Comparison of ENCODE assay signal across 1 cellular context in genomic region chr11:61280883-61281580, GRCh38.
TF ChIP-seq lines count a peak whose summit lies in the region.

No MANE protein-coding gene starts in this region.

TF ChIP-seq in K562, 482 proteins besides CTCF, POLR2A, EP300 and RAD21:
- TF ChIP-seq, protein P1, sequence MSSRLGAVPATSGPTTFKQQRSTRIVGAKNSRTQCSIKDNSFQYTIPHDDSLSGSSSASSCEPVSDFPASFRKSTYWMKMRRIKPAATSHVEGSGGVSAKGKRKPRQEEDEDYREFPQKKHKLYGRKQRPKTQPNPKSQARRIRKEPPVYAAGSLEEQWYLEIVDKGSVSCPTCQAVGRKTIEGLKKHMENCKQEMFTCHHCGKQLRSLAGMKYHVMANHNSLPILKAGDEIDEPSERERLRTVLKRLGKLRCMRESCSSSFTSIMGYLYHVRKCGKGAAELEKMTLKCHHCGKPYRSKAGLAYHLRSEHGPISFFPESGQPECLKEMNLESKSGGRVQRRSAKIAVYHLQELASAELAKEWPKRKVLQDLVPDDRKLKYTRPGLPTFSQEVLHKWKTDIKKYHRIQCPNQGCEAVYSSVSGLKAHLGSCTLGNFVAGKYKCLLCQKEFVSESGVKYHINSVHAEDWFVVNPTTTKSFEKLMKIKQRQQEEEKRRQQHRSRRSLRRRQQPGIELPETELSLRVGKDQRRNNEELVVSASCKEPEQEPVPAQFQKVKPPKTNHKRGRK (tag; IDR thresholded peaks at IDR 0.05), result peak; percentile 69
- TF ChIP-seq NCOA2 (IDR thresholded peaks at IDR 0.05; ENCODE audit: partially characterized antibody in 2 of 2) (no peak), RBM34 (IDR thresholded peaks at IDR 0.05; ENCODE audit: borderline replicate concordance, insufficient read depth, low read length) (no peak), TBL1XR1 (IDR thresholded peaks at IDR 0.05; ENCODE audit: low read length in 2 of 2) (no peak), ARID3B (CRISPR knock-in tag; IDR thresholded peaks at IDR 0.05; ENCODE audit: borderline replicate concordance) (no peak), XRCC3 (IDR thresholded peaks at IDR 0.05) (no peak), ZNF134 (CRISPR knock-in tag; conservative IDR thresholded peaks at IDR 0.05) (no peak), HMGN3 (IDR thresholded peaks at IDR 0.05; ENCODE audit: borderline replicate concordance, extremely low read depth, insufficient read length, low read depth, low read length) (peak; percentile 7), CXXC5 (CRISPR knock-in tag; IDR thresholded peaks at IDR 0.05) (no peak), JUN (IDR thresholded peaks at IDR 0.05; ENCODE audit: borderline replicate concordance, low read depth, low read length) (no peak), JUN (CRISPR knock-in tag; IDR thresholded peaks at IDR 0.05; ENCODE audit: borderline replicate concordance) (no peak), NR4A1 (CRISPR knock-in tag; IDR thresholded peaks at IDR 0.05) (0 out of 2 replicates have a peak, but pooled peaks have one; percentile 9), NR4A1 (tag; IDR thresholded peaks at IDR 0.05) (no peak), SRSF1 (IDR thresholded peaks at IDR 0.05; ENCODE audit: low read depth, low read length) (no peak), SUPT5H (IDR thresholded peaks at IDR 0.05) (no peak), HINFP (tag; conservative IDR thresholded peaks at IDR 0.05; ENCODE audit: low read depth) (0 out of 2 replicates have a peak, but pooled peaks have one; percentile 11), U2AF1 (optimal IDR thresholded peaks at IDR 0.05; ENCODE audit: low read depth, low read length) (no peak), CBX3 (IDR thresholded peaks at IDR 0.05; ENCODE audit: borderline replicate concordance in 1 of 2, low read length in 2 of 2) (no peak)
- TF ChIP-seq, protein P2, sequence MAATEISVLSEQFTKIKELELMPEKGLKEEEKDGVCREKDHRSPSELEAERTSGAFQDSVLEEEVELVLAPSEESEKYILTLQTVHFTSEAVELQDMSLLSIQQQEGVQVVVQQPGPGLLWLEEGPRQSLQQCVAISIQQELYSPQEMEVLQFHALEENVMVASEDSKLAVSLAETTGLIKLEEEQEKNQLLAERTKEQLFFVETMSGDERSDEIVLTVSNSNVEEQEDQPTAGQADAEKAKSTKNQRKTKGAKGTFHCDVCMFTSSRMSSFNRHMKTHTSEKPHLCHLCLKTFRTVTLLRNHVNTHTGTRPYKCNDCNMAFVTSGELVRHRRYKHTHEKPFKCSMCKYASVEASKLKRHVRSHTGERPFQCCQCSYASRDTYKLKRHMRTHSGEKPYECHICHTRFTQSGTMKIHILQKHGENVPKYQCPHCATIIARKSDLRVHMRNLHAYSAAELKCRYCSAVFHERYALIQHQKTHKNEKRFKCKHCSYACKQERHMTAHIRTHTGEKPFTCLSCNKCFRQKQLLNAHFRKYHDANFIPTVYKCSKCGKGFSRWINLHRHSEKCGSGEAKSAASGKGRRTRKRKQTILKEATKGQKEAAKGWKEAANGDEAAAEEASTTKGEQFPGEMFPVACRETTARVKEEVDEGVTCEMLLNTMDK (IDR thresholded peaks at IDR 0.05; ENCODE audit: borderline replicate concordance, insufficient read depth, low read depth, low read length, poor library complexity, severe bottlenecking), result no peak
- TF ChIP-seq, protein P3, sequence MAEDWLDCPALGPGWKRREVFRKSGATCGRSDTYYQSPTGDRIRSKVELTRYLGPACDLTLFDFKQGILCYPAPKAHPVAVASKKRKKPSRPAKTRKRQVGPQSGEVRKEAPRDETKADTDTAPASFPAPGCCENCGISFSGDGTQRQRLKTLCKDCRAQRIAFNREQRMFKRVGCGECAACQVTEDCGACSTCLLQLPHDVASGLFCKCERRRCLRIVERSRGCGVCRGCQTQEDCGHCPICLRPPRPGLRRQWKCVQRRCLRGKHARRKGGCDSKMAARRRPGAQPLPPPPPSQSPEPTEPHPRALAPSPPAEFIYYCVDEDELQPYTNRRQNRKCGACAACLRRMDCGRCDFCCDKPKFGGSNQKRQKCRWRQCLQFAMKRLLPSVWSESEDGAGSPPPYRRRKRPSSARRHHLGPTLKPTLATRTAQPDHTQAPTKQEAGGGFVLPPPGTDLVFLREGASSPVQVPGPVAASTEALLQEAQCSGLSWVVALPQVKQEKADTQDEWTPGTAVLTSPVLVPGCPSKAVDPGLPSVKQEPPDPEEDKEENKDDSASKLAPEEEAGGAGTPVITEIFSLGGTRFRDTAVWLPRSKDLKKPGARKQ (CRISPR knock-in tag; IDR thresholded peaks at IDR 0.05), result 0 out of 2 replicates have a peak, but pooled peaks have one; percentile 50
- TF ChIP-seq, protein P4, sequence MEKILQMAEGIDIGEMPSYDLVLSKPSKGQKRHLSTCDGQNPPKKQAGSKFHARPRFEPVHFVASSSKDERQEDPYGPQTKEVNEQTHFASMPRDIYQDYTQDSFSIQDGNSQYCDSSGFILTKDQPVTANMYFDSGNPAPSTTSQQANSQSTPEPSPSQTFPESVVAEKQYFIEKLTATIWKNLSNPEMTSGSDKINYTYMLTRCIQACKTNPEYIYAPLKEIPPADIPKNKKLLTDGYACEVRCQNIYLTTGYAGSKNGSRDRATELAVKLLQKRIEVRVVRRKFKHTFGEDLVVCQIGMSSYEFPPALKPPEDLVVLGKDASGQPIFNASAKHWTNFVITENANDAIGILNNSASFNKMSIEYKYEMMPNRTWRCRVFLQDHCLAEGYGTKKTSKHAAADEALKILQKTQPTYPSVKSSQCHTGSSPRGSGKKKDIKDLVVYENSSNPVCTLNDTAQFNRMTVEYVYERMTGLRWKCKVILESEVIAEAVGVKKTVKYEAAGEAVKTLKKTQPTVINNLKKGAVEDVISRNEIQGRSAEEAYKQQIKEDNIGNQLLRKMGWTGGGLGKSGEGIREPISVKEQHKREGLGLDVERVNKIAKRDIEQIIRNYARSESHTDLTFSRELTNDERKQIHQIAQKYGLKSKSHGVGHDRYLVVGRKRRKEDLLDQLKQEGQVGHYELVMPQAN (IDR thresholded peaks at IDR 0.05; ENCODE audit: borderline replicate concordance), result no peak
TF ChIP-seq in K562: peak in this region for 5.
